In genomic region chr10:14099885-14100284, GRCh38 we compare ENCODE assay signal across 19 cellular contexts.
"Had no signal": no experiment of that assay in that cellular context is flagged by ENCODE, and none has a peak within 500 bp of the region (broad histone marks: within the 10 kb centered on the region; RNA-seq: fewer than 3 reads in every experiment).

No MANE protein-coding gene starts in this region.

- H3K36me3 Mint-ChIP-seq: mesothelial cell of epicardium; natural killer cell treated with Interleukin-12 subunit alpha and Interleukin-12 subunit beta and Interleukin-15 and Interleukin-18, amount 100 ng/mL, for 72 hours; stimulated activated memory B cell treated with anti-CD40 and anti-IgM and Interleukin-4, amounts not matched to agents 10 μg/mL and 1 μg/mL and 100 μg/mL, for 72 hours had no signal

- H3K9me3 Mint-ChIP-seq: stimulated activated memory B cell treated with anti-CD40 and anti-IgM and Interleukin-4, amounts not matched to agents 10 μg/mL and 1 μg/mL and 100 μg/mL, for 72 hours had no signal

- H3K27ac Mint-ChIP-seq: mesothelial cell of epicardium; naive thymus-derived CD4-positive, alpha-beta T cell; natural killer cell treated with Interleukin-12 subunit alpha and Interleukin-12 subunit beta and Interleukin-15 and Interleukin-18, amount 100 ng/mL, for 72 hours; progenitor cell of endocrine pancreas; stimulated activated memory B cell treated with anti-CD40 and anti-IgM and Interleukin-4, amounts not matched to agents 10 μg/mL and 1 μg/mL and 100 μg/mL, for 72 hours had no signal

- H3K4me1 Mint-ChIP-seq: mesothelial cell of epicardium; neural crest cell; stimulated activated memory B cell treated with anti-CD40 and anti-IgM and Interleukin-4, amounts not matched to agents 10 μg/mL and 1 μg/mL and 100 μg/mL, for 72 hours had no signal

- H3K4me3 Mint-ChIP-seq: mesothelial cell of epicardium; naive thymus-derived CD4-positive, alpha-beta T cell; natural killer cell treated with Interleukin-12 subunit alpha and Interleukin-12 subunit beta and Interleukin-15 and Interleukin-18, amount 100 ng/mL, for 72 hours; neural crest cell; stimulated activated memory B cell treated with anti-CD40 and anti-IgM and Interleukin-4, amounts not matched to agents 10 μg/mL and 1 μg/mL and 100 μg/mL, for 72 hours had no signal

- ATAC-seq: heart right ventricle; left cardiac atrium; left lung; naive thymus-derived CD4-positive, alpha-beta T cell; sciatic nerve; stimulated activated memory B cell treated with anti-CD40 and anti-IgM and Interleukin-4, amounts not matched to agents 10 μg/mL and 1 μg/mL and 100 μg/mL, for 72 hours; upper lobe of right lung had no signal

- DNase-seq: heart right ventricle; hippocampal formation; kidney glomerular epithelial cell; left cardiac atrium; left lung; mesendoderm; naive thymus-derived CD4-positive, alpha-beta T cell; ovary; stimulated activated CD4-positive, alpha-beta T cell treated with anti-CD3 and anti-CD28 coated beads, Interleukin-4, amount 100 ng/mL, for 24 hours; stimulated activated naive CD4-positive, alpha-beta T cell treated with Interleukin-2 at 50 U/mL for 16 hours; tibial artery; trophoblast cell; upper lobe of right lung had no signal
